In genomic region chr1:39680751-39681150, GRCh38 we compare ENCODE assay signal across 22 cellular contexts. TPM values are rescaled to one million over a fixed set of nuclear protein-coding genes. Genes with fewer than 3 reads are reported as not detected.
"Had no signal": no experiment of that assay in that cellular context is flagged by ENCODE, and none has a peak within 500 bp of the region (broad histone marks: within the 10 kb centered on the region; RNA-seq: fewer than 3 reads in every experiment).

No MANE protein-coding gene starts in this region.

- H3K9me3 Mint-ChIP-seq: activated CD4-positive, alpha-beta T cell treated with anti-CD3 and anti-CD28 coated beads, Interleukin-2, amount 10 ng/mL, durations not matched to agents 7 days and 5 days; activated T-cell treated with anti-CD3 and anti-CD28 coated beads, Interleukin-2, amount 50 U/mL, for 24 hours; activated T-helper 2 cell treated with anti-CD3 and anti-CD28 coated beads, Interferon-gamma antibody, Interleukin-2, Interleukin-4, amounts not matched to agents 10 μg/mL and 5 μg/mL and 100 μg/mL, durations not matched to agents 14 hours and 24 hours and 36 hours; natural killer cell; stimulated activated naive CD8-positive, alpha-beta T cell treated with anti-CD3 and anti-CD28 coated beads, Interleukin-15, Interleukin-2, amounts not matched to agents 100 ng/mL and 50 ng/mL, for 24 hours; T-helper 2 cell treated with Interferon-gamma antibody and Interleukin-4, amounts not matched to agents 5 μg/mL and 100 μg/mL, for 36 hours had no signal

- H3K27ac Mint-ChIP-seq: activated CD4-positive, alpha-beta T cell treated with anti-CD3 and anti-CD28 coated beads, Interleukin-2, amount 10 ng/mL, durations not matched to agents 7 days and 5 days; activated CD8-positive, alpha-beta T cell treated with anti-CD3 and anti-CD28 coated beads, Interleukin-2, amount 10 ng/mL, durations not matched to agents 7 days and 5 days; activated T-cell treated with anti-CD3 and anti-CD28 coated beads, Interleukin-2, amount 50 U/mL, for 24 hours; activated T-helper 2 cell treated with anti-CD3 and anti-CD28 coated beads, Interferon-gamma antibody, Interleukin-2, Interleukin-4, amounts not matched to agents 10 μg/mL and 5 μg/mL and 100 μg/mL, durations not matched to agents 14 hours and 24 hours and 36 hours; immature natural killer cell; natural killer cell; stimulated activated naive CD8-positive, alpha-beta T cell treated with anti-CD3 and anti-CD28 coated beads, Interleukin-15, Interleukin-2, amounts not matched to agents 100 ng/mL and 50 ng/mL, for 24 hours; T-helper 2 cell treated with Interferon-gamma antibody and Interleukin-4, amounts not matched to agents 5 μg/mL and 100 μg/mL, for 36 hours had no signal

- H3K4me3 Mint-ChIP-seq: activated CD4-positive, alpha-beta T cell treated with anti-CD3 and anti-CD28 coated beads, Interleukin-2, amount 10 ng/mL, durations not matched to agents 7 days and 5 days; activated CD8-positive, alpha-beta T cell treated with anti-CD3 and anti-CD28 coated beads, Interleukin-2, amount 10 ng/mL, durations not matched to agents 7 days and 5 days; activated T-cell treated with anti-CD3 and anti-CD28 coated beads, Interleukin-2, amount 50 U/mL, for 24 hours; immature natural killer cell; natural killer cell; stimulated activated naive CD8-positive, alpha-beta T cell treated with anti-CD3 and anti-CD28 coated beads, Interleukin-15, Interleukin-2, amounts not matched to agents 100 ng/mL and 50 ng/mL, for 24 hours; T-helper 2 cell treated with Interferon-gamma antibody and Interleukin-4, amounts not matched to agents 5 μg/mL and 100 μg/mL, for 36 hours had no signal

- DNase-seq: activated CD4-positive, alpha-beta T cell treated with anti-CD3 and anti-CD28 coated beads, Interleukin-2, amount 10 ng/mL, durations not matched to agents 7 days and 5 days; activated CD4-positive, CD25-positive, alpha-beta regulatory T cell treated with anti-CD3 and anti-CD28 coated beads, Interleukin-2, amount 50 U/mL, for 72 hours; activated CD8-positive, alpha-beta memory T cell treated with anti-CD3 and anti-CD28 coated beads, Interleukin-2, amount 50 U/mL, for 4 hours; activated CD8-positive, alpha-beta T cell treated with anti-CD3 and anti-CD28 coated beads, Interleukin-2, amount 10 ng/mL, durations not matched to agents 7 days and 5 days; activated T-cell treated with anti-CD3 and anti-CD28 coated beads, Interleukin-2, amount 50 U/mL, for 24 hours; glutamatergic neuron; immature natural killer cell; kidney glomerular epithelial cell; left lung; natural killer cell; spleen; stimulated activated CD4-positive, alpha-beta T cell treated with anti-CD3 and anti-CD28 coated beads, Interleukin-4, amount 100 ng/mL, for 24 hours; substantia nigra; thyroid gland; WERI-Rb-1 had no signal

- ATAC-seq: activated CD8-positive, alpha-beta T cell treated with anti-CD3 and anti-CD28 coated beads, Interleukin-2, amount 10 ng/mL, durations not matched to agents 7 days and 5 days; left lung; natural killer cell had no signal

- H3K36me3 Mint-ChIP-seq: natural killer cell had no signal

RNA-seq across cellular contexts. Expression of gene NT5C1A, which starts 8.8 kb away (rescaled TPM):
- total RNA-seq: activated CD4-positive, alpha-beta T cell treated with anti-CD3 and anti-CD28 coated beads, Interleukin-2, amount 10 ng/mL, durations not matched to agents 7 days and 5 days; activated CD8-positive, alpha-beta T cell treated with anti-CD3 and anti-CD28 coated beads, Interleukin-2, amount 10 ng/mL, durations not matched to agents 7 days and 5 days; bronchial epithelial cell; lung; natural killer cell; osteocyte had no signal

RNA-seq across cellular contexts. Expression of gene HPCAL4, which starts 10.5 kb away (rescaled TPM):
- total RNA-seq: mesenteric fat pad, osteocyte had no signal

RNA-seq across cellular contexts. Expression of gene HEYL, which starts 41.3 kb away (rescaled TPM):
- total RNA-seq: activated CD4-positive, alpha-beta T cell treated with anti-CD3 and anti-CD28 coated beads, Interleukin-2, amount 10 ng/mL, durations not matched to agents 7 days and 5 days; activated CD8-positive, alpha-beta T cell treated with anti-CD3 and anti-CD28 coated beads, Interleukin-2, amount 10 ng/mL, durations not matched to agents 7 days and 5 days; bronchial epithelial cell; natural killer cell had no signal
